Comparison of ENCODE assay signal across 14 cellular contexts in the genomic region with DNA sequence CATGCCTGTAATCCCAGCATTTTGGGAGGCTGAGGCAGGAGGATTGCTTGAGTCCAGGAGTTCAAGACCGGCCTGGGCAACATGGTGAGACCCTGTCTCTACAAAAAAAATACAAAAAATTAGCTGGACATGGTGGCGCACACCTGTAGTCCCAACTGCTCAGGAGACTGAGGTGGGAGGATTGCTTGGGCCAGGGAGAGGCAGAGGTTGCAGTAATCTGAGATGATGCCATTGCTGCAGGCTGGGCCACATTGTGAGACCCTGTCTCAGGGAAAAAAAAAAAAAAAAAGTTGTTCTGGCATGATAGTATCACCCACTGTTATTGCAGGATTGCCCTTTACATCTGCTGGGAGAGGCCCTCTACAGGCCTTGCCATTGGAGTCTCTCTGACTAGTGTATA.
"Had no signal": no experiment of that assay in that cellular context is flagged by ENCODE, and none has a peak within 500 bp of the region (broad histone marks: within the 10 kb centered on the region; RNA-seq: fewer than 3 reads in every experiment).

No MANE protein-coding gene starts in this region.

- ATAC-seq: activated T-cell treated with anti-CD3 and anti-CD28 coated beads, Interleukin-2, amount 50 U/mL, for 72 hours had no signal

- H3K4me3 Mint-ChIP-seq: activated CD4-positive, alpha-beta memory T cell treated with anti-CD3 and anti-CD28 coated beads for 36 hours; activated T-cell treated with anti-CD3 and anti-CD28 coated beads, Interleukin-2, amount 50 U/mL, for 72 hours; nephron; stimulated activated naive CD8-positive, alpha-beta T cell treated with anti-CD3 and anti-CD28 coated beads, Interleukin-15, Interleukin-2, amounts not matched to agents 100 ng/mL and 50 ng/mL, for 24 hours had no signal

- DNase-seq: activated CD4-positive, alpha-beta memory T cell treated with anti-CD3 and anti-CD28 coated beads for 36 hours; activated CD4-positive, CD25-positive, alpha-beta regulatory T cell treated with anti-CD3 and anti-CD28 coated beads, Interleukin-2, amount 50 U/mL, for 72 hours; activated T-cell treated with anti-CD3 and anti-CD28 coated beads, Interleukin-2, amount 50 U/mL, for 72 hours; aorta; foreskin melanocyte; islet precursor cell; left lung; occipital lobe; stimulated activated CD4-positive, alpha-beta T cell treated with anti-CD3 and anti-CD28 coated beads, Interleukin-12 subunit alpha, Interleukin-12 subunit beta, amount 100 ng/mL, for 4 hours; T-helper 2 cell had no signal

- H3K36me3 ChIP-seq: breast epithelium had no signal

- H3K27me3 ChIP-seq: breast epithelium, left lung had no signal

- H3K27ac ChIP-seq: left lung had no signal

- H3K9me3 ChIP-seq: breast epithelium, left lung, thoracic aorta had no signal

- H3K27me3 Mint-ChIP-seq: activated CD4-positive, alpha-beta memory T cell treated with anti-CD3 and anti-CD28 coated beads for 36 hours; stimulated activated naive CD8-positive, alpha-beta T cell treated with anti-CD3 and anti-CD28 coated beads, Interleukin-15, Interleukin-2, amounts not matched to agents 100 ng/mL and 50 ng/mL, for 24 hours had no signal

- H3K9me3 Mint-ChIP-seq: activated CD4-positive, alpha-beta memory T cell treated with anti-CD3 and anti-CD28 coated beads for 36 hours; activated T-cell treated with anti-CD3 and anti-CD28 coated beads, Interleukin-2, amount 50 U/mL, for 72 hours; nephron; stimulated activated naive CD8-positive, alpha-beta T cell treated with anti-CD3 and anti-CD28 coated beads, Interleukin-15, Interleukin-2, amounts not matched to agents 100 ng/mL and 50 ng/mL, for 24 hours had no signal

- H3K27ac Mint-ChIP-seq: activated CD4-positive, alpha-beta memory T cell treated with anti-CD3 and anti-CD28 coated beads for 36 hours had no signal

- H3K4me3 ChIP-seq: breast epithelium, left lung, thoracic aorta had no signal

- H3K4me1 ChIP-seq: breast epithelium had no signal
